Comparison of ENCODE assay signal across 29 cellular contexts in the genomic region with DNA sequence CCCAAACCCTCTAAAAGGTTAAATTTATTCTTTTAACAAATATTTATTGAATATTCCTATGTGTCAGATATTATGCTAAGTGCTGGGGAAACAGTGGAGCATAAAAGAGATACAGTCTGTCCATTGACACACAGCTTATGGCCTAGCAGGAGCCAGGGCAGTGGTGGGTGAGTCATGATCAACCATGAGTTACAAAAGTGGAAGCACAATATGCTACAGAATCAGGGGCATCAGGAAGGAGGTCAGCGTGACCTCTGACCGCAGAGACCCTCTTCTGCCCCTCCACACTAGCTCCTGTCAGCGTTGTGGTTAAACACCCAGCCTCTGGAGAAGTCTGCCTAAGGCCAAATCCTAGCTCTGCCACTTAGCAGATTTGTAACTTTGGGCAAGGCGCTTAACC. TPM values are rescaled to one million over a fixed set of nuclear protein-coding genes. Genes with fewer than 3 reads are reported as not detected.
DNase-seq lines count a peak whose midpoint lies in the region; ATAC-seq and TF ChIP-seq lines count a peak whose summit lies in the region.
"Had no signal": no experiment of that assay in that cellular context is flagged by ENCODE, and none has a peak within 500 bp of the region (broad histone marks: within the 10 kb centered on the region; RNA-seq: fewer than 3 reads in every experiment).

No MANE protein-coding gene starts in this region.

- no peak for ATAC-seq in HG03354 (IDR thresholded peaks at IDR 0.05; ENCODE audit: poor library complexity, severe bottlenecking, unreplicated experiment)
- ATAC-seq: activated T-cell treated with anti-CD3 and anti-CD28 coated beads, Interleukin-2, amount 50 U/mL, for 4 hours; GM23338; left cardiac atrium; sciatic nerve; WTC11 had no signal

- H3K4me3 ChIP-seq in choroid plexus epithelial cell (ENCODE audit: low read depth, low read length): no peak overlapping the region
- H3K4me3 ChIP-seq: dorsolateral prefrontal cortex, GM23338, testis had no signal

- DNase-seq in Daoy (ENCODE audit: low read depth): peak; percentile 37
- DNase-seq in MV-4-11 (lab: John Stamatoyannopoulos, UW): peak; percentile 88
- peak; percentile 25 for DNase-seq in choroid plexus epithelial cell (ENCODE audit: low read depth)
- DNase-seq in kidney tubule cell (ENCODE audit: low spot score): peak; percentile 75
- no peak for DNase-seq in central memory CD4-positive, alpha-beta T cell
- DNase-seq in inferior parietal cortex (ENCODE audit: extremely low spot score): no peak
- no peak for DNase-seq in NCI-H1694 treated with DMSO at 0.1 percent for 48 hours (lab: John Stamatoyannopoulos, UW)
- DNase-seq: activated CD4-positive, alpha-beta T cell treated with anti-CD3 and anti-CD28 coated beads, Interleukin-2, amount 50 U/mL, for 1 hour; activated T-cell treated with anti-CD3 and anti-CD28 coated beads, Interleukin-2, amount 50 U/mL, for 4 hours; C1 segment of cervical spinal cord; Calu3; cerebellar nuclear complex; DND-41; dorsolateral prefrontal cortex; glutamatergic neuron; left cardiac atrium; mammary epithelial cell; NCI-H1105; NCI-H2029; NCI-H226; Right ventricle myocardium superior; stimulated activated CD4-positive, alpha-beta T cell treated with anti-CD3 and anti-CD28 coated beads, Interleukin-15, amount 100 ng/mL, for 24 hours; stimulated activated naive CD4-positive, alpha-beta T cell treated with Interleukin-2 at 50 U/mL for 16 hours; T-helper 9 cell; testis had no signal

- no peak for TF ChIP-seq CTCF in choroid plexus epithelial cell (conservative IDR thresholded peaks at IDR 0.05; ENCODE audit: low read depth, low read length)

RNA-seq across cellular contexts. Expression of gene PPP1R1A, which starts 4.7 kb away (rescaled TPM):
- total RNA-seq in Daoy (2014; rRNA removed; shearing (Covaris generic)): not detected in 2 replicates
- total RNA-seq: activated T-cell treated with anti-CD3 and anti-CD28 coated beads, Interleukin-2, amount 50 U/mL, for 4 hours; mammary epithelial cell had no signal

RNA-seq across cellular contexts. Expression of gene LACRT, which starts 41.6 kb away (rescaled TPM):
- not detected in 2 replicates for total RNA-seq in Daoy (2014; rRNA removed; shearing (Covaris generic))
- total RNA-seq: activated T-cell treated with anti-CD3 and anti-CD28 coated beads, Interleukin-2, amount 50 U/mL, for 4 hours; Calu3; dorsolateral prefrontal cortex; GM23338; left cardiac atrium; mammary epithelial cell; Right ventricle myocardium superior; sciatic nerve; testis; WTC11 had no signal

RNA-seq across cellular contexts. Expression of gene PDE1B, which starts 43.7 kb away (rescaled TPM):
- total RNA-seq in Daoy (2014; rRNA removed; shearing (Covaris generic)): 0.23 and 1.3 TPM in 2 replicates
- total RNA-seq: Calu3 had no signal

RNA-seq across cellular contexts. Expression of gene DCD, which starts 55.0 kb away (rescaled TPM):
- total RNA-seq in Daoy (2014; rRNA removed; shearing (Covaris generic)): not detected in 2 replicates
- total RNA-seq: activated T-cell treated with anti-CD3 and anti-CD28 coated beads, Interleukin-2, amount 50 U/mL, for 4 hours; Calu3; dorsolateral prefrontal cortex; GM23338; left cardiac atrium; mammary epithelial cell; Right ventricle myocardium superior; sciatic nerve; testis; WTC11 had no signal

Comparison
In these comparisons a context has a peak if more than half of its experiments do, and no peak if none do; other contexts are left out.
1. DNase-seq: peak in Daoy (single experiment), MV-4-11 (single experiment), choroid plexus epithelial cell (single experiment) and kidney tubule cell (single experiment); none in central memory CD4-positive, alpha-beta T cell (single experiment), inferior parietal cortex (single experiment) and NCI-H1694 treated with DMSO at 0.1 percent for 48 hours (single experiment).